ENCODE assay signal across 1 cellular context in genomic region chr6:36676142-36677058, GRCh38.
A peak's percentile ranks its signal among the peaks of the same experiment; 100 is the strongest.
TF ChIP-seq lines count a peak whose summit lies in the region.

No MANE protein-coding gene starts in this region.

TF ChIP-seq in HepG2, 621 proteins besides CTCF, POLR2A, EP300 and RAD21 (continues in another document):
- no peak for TF ChIP-seq FIP1L1 (IDR thresholded peaks at IDR 0.05; ENCODE audit: borderline replicate concordance, insufficient read depth, low read depth, low read length)
- TF ChIP-seq TFDP1 (CRISPR knock-in tag; IDR thresholded peaks at IDR 0.05; ENCODE audit: borderline replicate concordance) = 0 out of 2 replicates have a peak, but pooled peaks have one; percentile 4
- TF ChIP-seq SAP130 (CRISPR knock-in tag; IDR thresholded peaks at IDR 0.05; ENCODE audit: low read depth) = peak; percentile 75
- TF ChIP-seq ASH2L (IDR thresholded peaks at IDR 0.05; ENCODE audit: insufficient read length, low read depth, low read length) = peak; percentile 31
- peak; percentile 95 for TF ChIP-seq ZNF687 (CRISPR knock-in tag; IDR thresholded peaks at IDR 0.05)
- peak; percentile 14; the same call in 1 of the 2 replicates for TF ChIP-seq ZMYM3 (CRISPR knock-in tag; IDR thresholded peaks at IDR 0.05)
- no peak for TF ChIP-seq ZUFSP (CRISPR knock-in tag; IDR thresholded peaks at IDR 0.05; ENCODE audit: borderline replicate concordance)
- no peak for TF ChIP-seq JDP2 (CRISPR knock-in tag; IDR thresholded peaks at IDR 0.05; ENCODE audit: borderline replicate concordance)
- TF ChIP-seq ARID4A (CRISPR knock-in tag; IDR thresholded peaks at IDR 0.05; ENCODE audit: borderline replicate concordance) = no peak; the same call in 1 of the 2 replicates
- TF ChIP-seq TAF1 (CRISPR knock-in tag; IDR thresholded peaks at IDR 0.05) = peak; percentile 94
- TF ChIP-seq ZBTB40 (IDR thresholded peaks at IDR 0.05) = no peak
- TF ChIP-seq ZBTB40 (CRISPR knock-in tag; IDR thresholded peaks at IDR 0.05) = no peak
- TF ChIP-seq ZNF205 (CRISPR knock-in tag; IDR thresholded peaks at IDR 0.05) = no peak
- TF ChIP-seq YY1 (IDR thresholded peaks at IDR 0.05; ENCODE audit: insufficient read depth, insufficient replicate concordance, low read depth, low read length) = peak; percentile 43
- TF ChIP-seq SIX1 (CRISPR knock-in tag; IDR thresholded peaks at IDR 0.05; ENCODE audit: borderline replicate concordance) = peak; percentile 5; the same call in 1 of the 2 replicates
- peak; percentile 66 for TF ChIP-seq ZNF768 (CRISPR knock-in tag; IDR thresholded peaks at IDR 0.05)
- TF ChIP-seq ZBED4 (CRISPR knock-in tag; IDR thresholded peaks at IDR 0.05; ENCODE audit: borderline replicate concordance) = no peak; the same call in 1 of the 2 replicates
- no peak for TF ChIP-seq XRCC5 (optimal IDR thresholded peaks at IDR 0.05; ENCODE audit: low read length)
- TF ChIP-seq ZBTB8A (CRISPR knock-in tag; IDR thresholded peaks at IDR 0.05; ENCODE audit: borderline replicate concordance, low read depth) = no peak
- TF ChIP-seq PPARG (CRISPR knock-in tag; conservative IDR thresholded peaks at IDR 0.05) = peak; percentile 20; the same call in 1 of the 2 replicates
- peak; percentile 86 for TF ChIP-seq ZNF441 (CRISPR knock-in tag; IDR thresholded peaks at IDR 0.05; ENCODE audit: borderline replicate concordance)
- no peak for TF ChIP-seq KDM5A (IDR thresholded peaks at IDR 0.05; ENCODE audit: borderline replicate concordance, low read length)
- no peak for TF ChIP-seq GTF3A (CRISPR knock-in tag; conservative IDR thresholded peaks at IDR 0.05)
- peak; percentile 76; the same call in 1 of the 2 replicates for TF ChIP-seq MAX (IDR thresholded peaks at IDR 0.05)
